8 cellular contexts compared by ENCODE assay signal in genomic region chr17:50345443-50346312, GRCh38. TPM values are rescaled to one million over a fixed set of nuclear protein-coding genes. Genes with fewer than 3 reads are reported as not detected.
A peak's percentile ranks its signal among the peaks of the same experiment; 100 is the strongest.
DNase-seq lines count a peak whose midpoint lies in the region; ATAC-seq and TF ChIP-seq lines count a peak whose summit lies in the region.

Gene XYLT2 (plus strand): TSS chr17:50346126. CDS start chr17:50346141, 15 bp downstream.

- H3K27me3 ChIP-seq in BLaER1 (no peaks in the 10 kb centered on the region), ectodermal cell (ENCODE audit: control insufficient read depth, insufficient read depth, low read length, poor library complexity, severe bottlenecking) (peaks cover 16% of the 10 kb centered on the region), lung (ENCODE audit: control insufficient read depth, insufficient read depth) (no peaks in the 10 kb centered on the region)

- H3K27ac Mint-ChIP-seq in activated CD4-positive, alpha-beta memory T cell treated with anti-CD3 and anti-CD28 coated beads, Interleukin-2, amount 10 ng/mL, durations not matched to agents 7 days and 5 days, result peak within 1 kb of the TSS; percentile 90

- peaks cover 36% of the 10 kb centered on the region for H4K20me1 ChIP-seq in BLaER1

- H3K4me1 ChIP-seq in BLaER1, result peaks cover 38% of the 10 kb centered on the region
- H3K4me1 ChIP-seq in ectodermal cell (ENCODE audit: control insufficient read depth, insufficient read depth, low read length), result peaks cover 18% of the 10 kb centered on the region
- peaks cover 0 to 13% of the 10 kb centered on the region in 2 donors for H3K4me1 ChIP-seq in lung (ENCODE audit: control insufficient read depth in 2 of 2, insufficient read depth in 2 of 2, low read length in 2 of 2)

- WGBS in ectodermal cell, 2 experiments, result 4% methylated on average over 87 of the region's 87 CpGs
- 4 to 8% methylated on average over 54 to 87 of the region's 87 CpGs for WGBS in lung, 2 donors

- ATAC-seq in GM19324 (IDR thresholded peaks at IDR 0.05; ENCODE audit: low FRiP score, unreplicated experiment), result peak; percentile 80
- peak; percentile 72 for ATAC-seq in HG03520 (IDR thresholded peaks at IDR 0.05; ENCODE audit: unreplicated experiment)
- ATAC-seq in lung (ENCODE audit: insufficient read depth, low FRiP score), result peak; percentile 96

- H3K36me3 ChIP-seq in BLaER1 (peaks cover 7% of the 10 kb centered on the region), ectodermal cell (ENCODE audit: control insufficient read depth, insufficient read depth, low read length) (no peaks in the 10 kb centered on the region), lung (ENCODE audit: control insufficient read depth in 2 of 2, insufficient read depth in 2 of 2, low read length in 2 of 2) (no peaks in the 10 kb centered on the region)

- H3K4me3 Mint-ChIP-seq in activated CD4-positive, alpha-beta memory T cell treated with anti-CD3 and anti-CD28 coated beads, Interleukin-2, amount 10 ng/mL, durations not matched to agents 7 days and 5 days, result peak within 1 kb of the TSS; percentile 89

- H3K4me3 ChIP-seq in BLaER1 (peak within 1 kb of the TSS; percentile 94), ectodermal cell (ENCODE audit: insufficient read depth, low read depth, low read length) (peak within 1 kb of the TSS; percentile 60), lung (peak within 1 kb of the TSS; percentile 63)

- H3K9ac ChIP-seq in BLaER1, result peak within 1 kb of the TSS; percentile 94

- peak within 1 kb of the TSS; percentile 92 for H3K27ac ChIP-seq in BLaER1
- H3K27ac ChIP-seq in ectodermal cell (ENCODE audit: insufficient read depth, low read depth, low read length, poor library complexity, severe bottlenecking), result no peak within 1 kb of the TSS
- H3K27ac ChIP-seq in lung (ENCODE audit: low read depth in 1 of 2, low read length in 1 of 2), result peak within 1 kb of the TSS; percentile 51 to 76

- H3K4me1 Mint-ChIP-seq in activated CD4-positive, alpha-beta memory T cell treated with anti-CD3 and anti-CD28 coated beads, Interleukin-2, amount 10 ng/mL, durations not matched to agents 7 days and 5 days, result peaks cover 39% of the 10 kb centered on the region

- H3K36me3 Mint-ChIP-seq in activated CD4-positive, alpha-beta memory T cell treated with anti-CD3 and anti-CD28 coated beads, Interleukin-2, amount 10 ng/mL, durations not matched to agents 7 days and 5 days (ENCODE audit: low read depth), result no peaks in the 10 kb centered on the region

- no peaks in the 10 kb centered on the region for H3K27me3 Mint-ChIP-seq in activated CD4-positive, alpha-beta memory T cell treated with anti-CD3 and anti-CD28 coated beads, Interleukin-2, amount 10 ng/mL, durations not matched to agents 7 days and 5 days

- H3K9me3 Mint-ChIP-seq in activated CD4-positive, alpha-beta memory T cell treated with anti-CD3 and anti-CD28 coated beads, Interleukin-2, amount 10 ng/mL, durations not matched to agents 7 days and 5 days, result no peaks in the 10 kb centered on the region

- CTCF ChIA-PET in activated CD4-positive, alpha-beta memory T cell treated with anti-CD3 and anti-CD28 coated beads, Interleukin-2, amount 10 ng/mL, durations not matched to agents 7 days and 5 days (lab: Charles Lee), result interaction anchor here (0.6 to 5.1 kb wide), 6 partner anchors 13 to 499 kb away, joined by 3 to 37 read pairs (median 4); partner anchors contain the start of gene LRRC59

- peak; percentile 90 for DNase-seq in NCI-H82 (lab: John Stamatoyannopoulos, UW)
- DNase-seq in activated CD4-positive, alpha-beta memory T cell treated with anti-CD3 and anti-CD28 coated beads, Interleukin-2, amount 10 ng/mL, durations not matched to agents 7 days and 5 days, result peak; percentile 93
- DNase-seq in lung (ENCODE audit: low spot score), result peak; percentile 82
- peak; percentile 74 to 90 (median 83) for DNase-seq in stimulated activated CD4-positive, alpha-beta T cell treated with anti-CD3 and anti-CD28 coated beads, TNF-alpha, amount 100 ng/mL, for 24 hours (ENCODE audit: low read depth in 3 of 3)

- POLR2A ChIA-PET in activated CD4-positive, alpha-beta memory T cell treated with anti-CD3 and anti-CD28 coated beads, Interleukin-2, amount 10 ng/mL, durations not matched to agents 7 days and 5 days (lab: Charles Lee), result interaction anchor here (1.0 to 7.8 kb wide), 8 partner anchors 9 to 166 kb away, joined by 3 to 60 read pairs (median 10); partner anchors contain the start of genes EME1, LRRC59 and MRPL27

- peak within 1 kb of the TSS; percentile 97 for H3K4me2 ChIP-seq in BLaER1

- no peak for TF ChIP-seq CTCF in lung (IDR thresholded peaks at IDR 0.05; ENCODE audit: control extremely low read depth, extremely low read depth)

- H3K9me3 ChIP-seq in BLaER1 (peaks cover 9% of the 10 kb centered on the region), ectodermal cell (ENCODE audit: control insufficient read depth, low read length) (no peaks in the 10 kb centered on the region), lung (ENCODE audit: control insufficient read depth in 2 of 2, insufficient read depth in 1 of 2, low read length in 1 of 2) (no peaks in the 10 kb centered on the region)

RNA-seq across cellular contexts. Expression of gene XYLT2, which starts in this region (rescaled TPM):
- 10 to 100 TPM; 26.7 to 29.7 TPM for total RNA-seq in activated CD4-positive, alpha-beta memory T cell treated with anti-CD3 and anti-CD28 coated beads, Interleukin-2, amount 10 ng/mL, durations not matched to agents 7 days and 5 days
- 22.2 TPM for polyA plus RNA-seq in ectodermal cell (2013, experiment 1 of 4)
- polyA plus RNA-seq in ectodermal cell (2013, experiment 2 of 4), result 19.7 TPM
- 15.3 TPM for polyA plus RNA-seq in ectodermal cell (2013, experiment 3 of 4)
- 17.6 TPM for polyA plus RNA-seq in ectodermal cell (2013, experiment 4 of 4)
- total RNA-seq in lung, result 10 to 100 TPM; 20.9 to 28.5 TPM
- 10 to 100 TPM in 1 of 2 donors, 1 to 10 TPM in 1; 9.6 to 11.5 TPM for polyA plus RNA-seq in lung
